In the genomic region with DNA sequence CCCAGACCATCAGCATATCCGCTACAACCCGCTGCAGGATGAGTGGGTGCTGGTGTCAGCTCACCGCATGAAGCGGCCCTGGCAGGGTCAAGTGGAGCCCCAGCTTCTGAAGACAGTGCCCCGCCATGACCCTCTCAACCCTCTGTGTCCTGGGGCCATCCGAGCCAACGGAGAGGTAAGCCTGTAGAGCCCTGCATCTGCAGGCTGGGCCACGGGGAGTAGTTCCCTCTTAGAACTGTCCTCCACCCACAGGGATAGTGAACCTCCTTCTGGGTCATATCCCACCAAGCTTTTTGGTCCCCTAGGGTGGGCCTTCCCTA, we compare ENCODE assay signal across 9 cellular contexts. TPM values are rescaled to one million over a fixed set of nuclear protein-coding genes. Genes with fewer than 3 reads are reported as not detected.
A peak's percentile ranks its signal among the peaks of the same experiment; 100 is the strongest.
DNase-seq lines count a peak whose midpoint lies in the region; TF ChIP-seq lines count a peak whose summit lies in the region.
"Had no signal": no experiment of that assay in that cellular context is flagged by ENCODE, and none has a peak within 500 bp of the region (broad histone marks: within the 10 kb centered on the region; RNA-seq: fewer than 3 reads in every experiment).

No MANE protein-coding gene starts in this region.

- no peaks in the 10 kb centered on the region for H3K9me3 Mint-ChIP-seq in activated CD4-positive, alpha-beta T cell treated with anti-CD3 and anti-CD28 coated beads, Interleukin-2, amount 10 ng/mL, durations not matched to agents 24 days and 14 days
- H3K9me3 Mint-ChIP-seq in activated naive CD8-positive, alpha-beta T cell treated with anti-CD3 and anti-CD28 coated beads for 36 hours = no peaks in the 10 kb centered on the region

- no peaks in the 10 kb centered on the region for H3K27me3 Mint-ChIP-seq in activated CD4-positive, alpha-beta T cell treated with anti-CD3 and anti-CD28 coated beads, Interleukin-2, amount 10 ng/mL, durations not matched to agents 24 days and 14 days
- H3K27me3 Mint-ChIP-seq in activated naive CD8-positive, alpha-beta T cell treated with anti-CD3 and anti-CD28 coated beads for 36 hours = no peaks in the 10 kb centered on the region

- peaks cover 9% of the 10 kb centered on the region for H3K4me1 ChIP-seq in thymus (ENCODE audit: control insufficient read depth, insufficient read depth, low read length)

- H3K4me3 ChIP-seq in kidney epithelial cell (ENCODE audit: low read depth, low read length) (peak overlapping the region; percentile 61), thymus (ENCODE audit: low read length) (peak overlapping the region; percentile 74)

- no peaks in the 10 kb centered on the region for H3K27me3 ChIP-seq in kidney epithelial cell (ENCODE audit: control insufficient read depth, insufficient read depth, low read length)
- no peaks in the 10 kb centered on the region for H3K27me3 ChIP-seq in thymus (ENCODE audit: control insufficient read depth, insufficient read depth)

- WGBS in thymus = 1% methylated on average over 8 of the region's 8 CpGs

- intact Hi-C loops in activated CD4-positive, alpha-beta T cell treated with anti-CD3 and anti-CD28 coated beads, Interleukin-2, amount 10 ng/mL, durations not matched to agents 24 days and 14 days (cut with micrococcal nuclease) = loop anchor here (1.0 kb wide), 1 partner anchor 55 kb away; no protein-coding TSS in a partner anchor

- H3K36me3 ChIP-seq in kidney epithelial cell (ENCODE audit: control insufficient read depth, insufficient read depth, low read length) = no peaks in the 10 kb centered on the region
- peaks cover 14% of the 10 kb centered on the region for H3K36me3 ChIP-seq in thymus (ENCODE audit: control insufficient read depth, insufficient read depth)

- H3K4me3 Mint-ChIP-seq in activated CD4-positive, alpha-beta T cell treated with anti-CD3 and anti-CD28 coated beads, Interleukin-2, amount 10 ng/mL, durations not matched to agents 24 days and 14 days = peak overlapping the region; percentile 94
- peak overlapping the region; percentile 96 for H3K4me3 Mint-ChIP-seq in activated naive CD8-positive, alpha-beta T cell treated with anti-CD3 and anti-CD28 coated beads for 36 hours

- H3K4me1 Mint-ChIP-seq in activated CD4-positive, alpha-beta T cell treated with anti-CD3 and anti-CD28 coated beads, Interleukin-2, amount 10 ng/mL, durations not matched to agents 24 days and 14 days = peaks cover 32% of the 10 kb centered on the region
- peaks cover 26% of the 10 kb centered on the region for H3K4me1 Mint-ChIP-seq in activated naive CD8-positive, alpha-beta T cell treated with anti-CD3 and anti-CD28 coated beads for 36 hours

- H3K36me3 Mint-ChIP-seq in activated CD4-positive, alpha-beta T cell treated with anti-CD3 and anti-CD28 coated beads, Interleukin-2, amount 10 ng/mL, durations not matched to agents 24 days and 14 days (ENCODE audit: low read depth) = peaks cover 31% of the 10 kb centered on the region
- peaks cover 23% of the 10 kb centered on the region for H3K36me3 Mint-ChIP-seq in activated naive CD8-positive, alpha-beta T cell treated with anti-CD3 and anti-CD28 coated beads for 36 hours

- H3K9me3 ChIP-seq in thymus (ENCODE audit: control insufficient read depth) = no peaks in the 10 kb centered on the region

- DNase-seq in activated CD4-positive, alpha-beta T cell treated with anti-CD3 and anti-CD28 coated beads, Interleukin-2, amount 10 ng/mL, durations not matched to agents 24 days and 14 days = no peak
- no peak for DNase-seq in activated CD4-positive, alpha-beta T cell treated with anti-CD3 and anti-CD28 coated beads for 1 hour
- DNase-seq in activated naive CD8-positive, alpha-beta T cell treated with anti-CD3 and anti-CD28 coated beads for 36 hours = no peak
- DNase-seq in kidney epithelial cell (ENCODE audit: low read depth) (no peak), retina (no peak), NCI-H1930 (lab: John Stamatoyannopoulos, UW) (no peak), DMS53 treated with DMSO at 0.1 percent for 48 hours (lab: John Stamatoyannopoulos, UW; ENCODE audit: unreplicated experiment) (no peak)

- no peak for TF ChIP-seq CTCF in kidney epithelial cell (IDR thresholded peaks at IDR 0.05; ENCODE audit: insufficient read depth, low read length, poor library complexity, severe bottlenecking)

- peak overlapping the region; percentile 89 for H3K27ac ChIP-seq in thymus (ENCODE audit: low read depth)

- peak overlapping the region; percentile 92 for H3K27ac Mint-ChIP-seq in activated CD4-positive, alpha-beta T cell treated with anti-CD3 and anti-CD28 coated beads, Interleukin-2, amount 10 ng/mL, durations not matched to agents 24 days and 14 days
- peak overlapping the region; percentile 87 for H3K27ac Mint-ChIP-seq in activated naive CD8-positive, alpha-beta T cell treated with anti-CD3 and anti-CD28 coated beads for 36 hours

RNA-seq across cellular contexts. Expression of a gene that starts 0.6 kb away (rescaled TPM):
- 68.9 and 73.4 TPM in 2 replicates for total RNA-seq in activated CD4-positive, alpha-beta T cell treated with anti-CD3 and anti-CD28 coated beads, Interleukin-2, amount 10 ng/mL, durations not matched to agents 24 days and 14 days
- total RNA-seq in activated naive CD8-positive, alpha-beta T cell treated with anti-CD3 and anti-CD28 coated beads for 36 hours = 10 to 100 TPM; 42.4 to 43.4 TPM
- 34.4 and 39.4 TPM in 2 replicates for total RNA-seq in kidney epithelial cell
- 61.8 TPM for polyA plus RNA-seq in thymus

RNA-seq across cellular contexts. Expression of a gene that starts 4.9 kb away (rescaled TPM):
- 29.7 and 34.4 TPM in 2 replicates for total RNA-seq in activated CD4-positive, alpha-beta T cell treated with anti-CD3 and anti-CD28 coated beads, Interleukin-2, amount 10 ng/mL, durations not matched to agents 24 days and 14 days
- 10 to 100 TPM; 12.1 to 13.0 TPM for total RNA-seq in activated naive CD8-positive, alpha-beta T cell treated with anti-CD3 and anti-CD28 coated beads for 36 hours
- total RNA-seq in kidney epithelial cell = 5.9 and 11.6 TPM in 2 replicates
- 52.8 TPM for polyA plus RNA-seq in thymus

RNA-seq across cellular contexts. Expression of a gene that starts 9.5 kb away (rescaled TPM):
- total RNA-seq in activated CD4-positive, alpha-beta T cell treated with anti-CD3 and anti-CD28 coated beads, Interleukin-2, amount 10 ng/mL, durations not matched to agents 24 days and 14 days = 117 and 128 TPM in 2 replicates
- 100 to 1,000 TPM; 111 to 113 TPM for total RNA-seq in activated naive CD8-positive, alpha-beta T cell treated with anti-CD3 and anti-CD28 coated beads for 36 hours
- total RNA-seq in kidney epithelial cell = 121 and 129 TPM in 2 replicates
- polyA plus RNA-seq in thymus = 24.6 TPM

RNA-seq across cellular contexts. Expression of a gene that starts 15.4 kb away (rescaled TPM):
- total RNA-seq in activated CD4-positive, alpha-beta T cell treated with anti-CD3 and anti-CD28 coated beads, Interleukin-2, amount 10 ng/mL, durations not matched to agents 24 days and 14 days = 0.52 and 0.70 TPM in 2 replicates
- total RNA-seq in activated naive CD8-positive, alpha-beta T cell treated with anti-CD3 and anti-CD28 coated beads for 36 hours = under 1 TPM in 1 of 2 experiments, not detected in 1; 0.82 TPM
- total RNA-seq in kidney epithelial cell = not detected in 2 replicates
- polyA plus RNA-seq in thymus = 48.4 TPM
- total RNA-seq: T-helper 1 cell treated with Interleukin-12 subunit alpha and Interleukin-12 subunit beta and Interleukin-4 antibody, amounts not matched to agents 30 ng/mL and 1 ng/mL, for 36 hours had no signal

RNA-seq across cellular contexts. Expression of a gene that starts 18.2 kb away (rescaled TPM):
- total RNA-seq in activated CD4-positive, alpha-beta T cell treated with anti-CD3 and anti-CD28 coated beads, Interleukin-2, amount 10 ng/mL, durations not matched to agents 24 days and 14 days = 0.14 TPM in 1 of 2 replicates, not detected in the other
- total RNA-seq in activated naive CD8-positive, alpha-beta T cell treated with anti-CD3 and anti-CD28 coated beads for 36 hours = under 1 TPM in 1 of 2 experiments, not detected in 1; 0.31 TPM
- total RNA-seq in kidney epithelial cell = 0.48 and 1.0 TPM in 2 replicates
- polyA plus RNA-seq in thymus = 0.07 TPM
